Comparison of ENCODE assay signal across 10 cellular contexts in the genomic region with DNA sequence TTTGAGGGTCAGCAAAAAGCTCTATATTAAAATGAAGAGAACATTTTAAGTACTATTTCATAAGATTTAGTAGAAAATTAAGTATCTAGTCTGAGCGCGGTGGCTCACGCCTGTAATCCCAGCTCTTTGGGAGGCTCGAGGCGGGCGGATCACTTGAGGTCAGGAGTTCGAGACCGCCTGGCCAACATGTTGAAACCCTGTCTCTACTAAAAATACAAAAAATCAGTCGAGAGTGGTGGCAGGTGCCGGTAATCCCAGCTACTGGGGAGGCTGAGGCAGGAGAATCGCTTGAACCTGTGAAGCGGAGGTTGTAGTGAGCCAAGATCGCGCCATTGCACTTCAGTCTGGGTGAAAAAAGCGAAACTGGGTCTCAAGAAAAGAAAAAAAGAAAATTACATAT. TPM values are rescaled to one million over a fixed set of nuclear protein-coding genes. Genes with fewer than 3 reads are reported as not detected.
A peak's percentile ranks its signal among the peaks of the same experiment; 100 is the strongest.
DNase-seq lines count a peak whose midpoint lies in the region; ATAC-seq and TF ChIP-seq lines count a peak whose summit lies in the region.
"Had no signal": no experiment of that assay in that cellular context is flagged by ENCODE, and none has a peak within 500 bp of the region (broad histone marks: within the 10 kb centered on the region; RNA-seq: fewer than 3 reads in every experiment).

No MANE protein-coding gene starts in this region.

- peaks cover 14 to 25% of the 10 kb centered on the region in 2 donors for H3K4me1 Mint-ChIP-seq in effector memory CD8-positive, alpha-beta T cell (ENCODE audit: low read depth in 2 of 2)
- peaks cover 22% of the 10 kb centered on the region for H3K4me1 Mint-ChIP-seq in osteocyte (ENCODE audit: unreplicated experiment)

- no peak for TF ChIP-seq CTCF in GM12865 (IDR thresholded peaks at IDR 0.05; ENCODE audit: insufficient read depth, low read depth, low read length, missing control alignments)
- TF ChIP-seq CTCF in OCI-LY1 (IDR thresholded peaks at IDR 0.05; ENCODE audit: low read length): no peak
- TF ChIP-seq CTCF in osteocyte (IDR thresholded peaks at IDR 0.05): no peak

- peaks cover 18% of the 10 kb centered on the region for H3K4me1 ChIP-seq in OCI-LY1 (ENCODE audit: insufficient read depth, low read length, severe bottlenecking)

- H3K27ac ChIP-seq in OCI-LY1 (ENCODE audit: low read depth, low read length, poor library complexity, severe bottlenecking): no peak overlapping the region

- H3K27me3 ChIP-seq in OCI-LY1 (ENCODE audit: insufficient read depth, low read length): no peaks in the 10 kb centered on the region
- H3K27me3 ChIP-seq: right atrium auricular region had no signal

- H3K9me3 ChIP-seq in OCI-LY1 (ENCODE audit: low read length): no peaks in the 10 kb centered on the region
- H3K9me3 ChIP-seq: right atrium auricular region had no signal

- peaks cover 50% of the 10 kb centered on the region for H3K79me2 ChIP-seq in OCI-LY1 (ENCODE audit: insufficient read depth, low read length)

- DNase-seq in GM12865 (ENCODE audit: low read depth): no peak
- DNase-seq in effector memory CD8-positive, alpha-beta T cell: no peak
- no peak for DNase-seq in osteocyte (ENCODE audit: extremely low spot score, unreplicated experiment)
- DNase-seq in stimulated activated naive CD4-positive, alpha-beta T cell (lab: John Stamatoyannopoulos, UW): no peak
- DNase-seq in retina: no peak
- no peak for DNase-seq in SW 1271 (lab: John Stamatoyannopoulos, UW)
- DNase-seq: NCI-H2081 treated with DMSO at 0.1 percent for 48 hours had no signal

- H3K27ac Mint-ChIP-seq in effector memory CD8-positive, alpha-beta T cell: peak overlapping the region; percentile 90 to 96
- H3K27ac Mint-ChIP-seq in osteocyte (ENCODE audit: unreplicated experiment): peak overlapping the region; percentile 23

- H3K4me3 ChIP-seq in GM12865 (ENCODE audit: low read depth, low read length) (peak overlapping the region; percentile 80; the same call in 1 of the 2 replicates), OCI-LY1 (ENCODE audit: low read depth, low read length, poor library complexity, severe bottlenecking) (peak overlapping the region; percentile 73)

- H3K4me2 ChIP-seq in OCI-LY1 (ENCODE audit: low read length): peak overlapping the region; percentile 66

- no peaks in the 10 kb centered on the region for H4K20me1 ChIP-seq in OCI-LY1 (ENCODE audit: insufficient read depth, low read length)

- peaks cover 17% of the 10 kb centered on the region for H3K36me3 ChIP-seq in OCI-LY1 (ENCODE audit: insufficient read depth, low read length)

- no peaks in the 10 kb centered on the region for H3K27me3 Mint-ChIP-seq in effector memory CD8-positive, alpha-beta T cell
- H3K27me3 Mint-ChIP-seq in osteocyte (ENCODE audit: unreplicated experiment): no peaks in the 10 kb centered on the region

- ATAC-seq in effector memory CD8-positive, alpha-beta T cell (replicated peaks): no peak
- ATAC-seq in GM21619 (IDR thresholded peaks at IDR 0.05; ENCODE audit: unreplicated experiment): no peak

- peak overlapping the region; percentile 85 to 88 for H3K4me3 Mint-ChIP-seq in effector memory CD8-positive, alpha-beta T cell
- H3K4me3 Mint-ChIP-seq in osteocyte (ENCODE audit: unreplicated experiment): peak overlapping the region; percentile 91

- H3K9ac ChIP-seq in OCI-LY1 (ENCODE audit: low read length): peak overlapping the region; percentile 88; the same call in 1 of the 2 replicates

- H3K9me2 ChIP-seq in OCI-LY1 (ENCODE audit: low read depth, low read length): no peaks in the 10 kb centered on the region

- no peaks in the 10 kb centered on the region for H3F3A ChIP-seq in OCI-LY1 (ENCODE audit: insufficient read depth, low read length)

- no peak overlapping the region for H2AFZ ChIP-seq in OCI-LY1 (ENCODE audit: low read length)

- H3K36me3 Mint-ChIP-seq in effector memory CD8-positive, alpha-beta T cell (ENCODE audit: insufficient read depth): peaks cover 31% of the 10 kb centered on the region
- H3K36me3 Mint-ChIP-seq in osteocyte (ENCODE audit: unreplicated experiment): peaks cover 9% of the 10 kb centered on the region

- no peaks in the 10 kb centered on the region for H3K9me3 Mint-ChIP-seq in effector memory CD8-positive, alpha-beta T cell
- no peaks in the 10 kb centered on the region for H3K9me3 Mint-ChIP-seq in osteocyte (ENCODE audit: unreplicated experiment)

RNA-seq across cellular contexts. Expression of gene USP14, which starts 1.6 kb away (rescaled TPM):
- total RNA-seq in osteocyte: 59.7 and 61.9 TPM in 2 replicates
